ENCODE assay signal across 1 cellular context in genomic region chr17:55264640-55265298, GRCh38.
TF ChIP-seq lines count a peak whose summit lies in the region.

HLF (plus strand) TSS chr17:55264960; CDS start chr17:55265485, 525 bp downstream.

TF ChIP-seq in HepG2, 621 proteins besides CTCF, POLR2A, EP300 and RAD21 (continued from another document and continues in another):
- peak; percentile 83; the same call in 1 of the 2 replicates for TF ChIP-seq ZBTB43 (CRISPR knock-in tag; conservative IDR thresholded peaks at IDR 0.05)
- TF ChIP-seq PRMT3 (CRISPR knock-in tag; IDR thresholded peaks at IDR 0.05; ENCODE audit: borderline replicate concordance, low read depth) = peak; percentile 60; the same call in 1 of the 2 replicates
- no peak for TF ChIP-seq ZNF143 (CRISPR knock-in tag; IDR thresholded peaks at IDR 0.05)
- no peak; the same call in 1 of the 2 replicates for TF ChIP-seq ZFP91 (CRISPR knock-in tag; IDR thresholded peaks at IDR 0.05; ENCODE audit: borderline replicate concordance)
- TF ChIP-seq JUND (CRISPR knock-in tag; IDR thresholded peaks at IDR 0.05) = 0 out of 2 replicates have a peak, but pooled peaks have one; percentile 37
- TF ChIP-seq PAF1 (CRISPR knock-in tag; IDR thresholded peaks at IDR 0.05) = no peak
- no peak for TF ChIP-seq ZNF556 (CRISPR knock-in tag; IDR thresholded peaks at IDR 0.05; ENCODE audit: borderline replicate concordance)
- TF ChIP-seq ZNF569 (CRISPR knock-in tag; IDR thresholded peaks at IDR 0.05; ENCODE audit: borderline replicate concordance) = no peak
- TF ChIP-seq WIZ (CRISPR knock-in tag; IDR thresholded peaks at IDR 0.05) = no peak
- no peak for TF ChIP-seq ZBTB7B (CRISPR knock-in tag; IDR thresholded peaks at IDR 0.05)
- no peak for TF ChIP-seq MIXL1 (CRISPR knock-in tag; IDR thresholded peaks at IDR 0.05)
- no peak for TF ChIP-seq KDM2A (CRISPR knock-in tag; IDR thresholded peaks at IDR 0.05; ENCODE audit: borderline replicate concordance, low read depth)
- TF ChIP-seq SNAI1 (CRISPR knock-in tag; IDR thresholded peaks at IDR 0.05; ENCODE audit: borderline replicate concordance) = no peak
- no peak for TF ChIP-seq FOXK2 (IDR thresholded peaks at IDR 0.05)
- peak; percentile 26; the same call in 1 of the 2 replicates for TF ChIP-seq IRF2 (CRISPR knock-in tag; IDR thresholded peaks at IDR 0.05)
- TF ChIP-seq ZNF20 (CRISPR knock-in tag; IDR thresholded peaks at IDR 0.05) = no peak
- no peak for TF ChIP-seq GRHL1 (CRISPR knock-in tag; conservative IDR thresholded peaks at IDR 0.05)
- peak; percentile 90 for TF ChIP-seq MAZ (IDR thresholded peaks at IDR 0.05; ENCODE audit: borderline replicate concordance, low read depth, low read length)
- peak; percentile 95 for TF ChIP-seq MAZ (CRISPR knock-in tag; IDR thresholded peaks at IDR 0.05; ENCODE audit: low read depth)
- TF ChIP-seq STAT6 (CRISPR knock-in tag; IDR thresholded peaks at IDR 0.05; ENCODE audit: borderline replicate concordance) = no peak
- no peak for TF ChIP-seq ZNF782 (CRISPR knock-in tag; IDR thresholded peaks at IDR 0.05; ENCODE audit: borderline replicate concordance)
- no peak for TF ChIP-seq SOX13 (IDR thresholded peaks at IDR 0.05)
- no peak for TF ChIP-seq SOX13 (CRISPR knock-in tag; conservative IDR thresholded peaks at IDR 0.05 in 1 of 2, IDR thresholded peaks at IDR 0.05 in 1 of 2)
- TF ChIP-seq KLF9 (CRISPR knock-in tag; IDR thresholded peaks at IDR 0.05; ENCODE audit: low read depth) = no peak
- TF ChIP-seq NR2F1 (CRISPR knock-in tag; IDR thresholded peaks at IDR 0.05) = no peak
- TF ChIP-seq TBX2 (CRISPR knock-in tag; IDR thresholded peaks at IDR 0.05; ENCODE audit: borderline replicate concordance) = 0 out of 2 replicates have a peak, but pooled peaks have one; percentile 23
- peak; percentile 69 for TF ChIP-seq ZBTB2 (CRISPR knock-in tag; IDR thresholded peaks at IDR 0.05; ENCODE audit: low read depth)
- no peak for TF ChIP-seq TBX3 (IDR thresholded peaks at IDR 0.05; ENCODE audit: borderline replicate concordance)
- TF ChIP-seq ZNF614 (CRISPR knock-in tag; IDR thresholded peaks at IDR 0.05; ENCODE audit: borderline replicate concordance) = peak; percentile 24; the same call in 1 of the 2 replicates
- TF ChIP-seq ZKSCAN5 (CRISPR knock-in tag; IDR thresholded peaks at IDR 0.05) = no peak
- no peak for TF ChIP-seq PAX8 (CRISPR knock-in tag; IDR thresholded peaks at IDR 0.05; ENCODE audit: borderline replicate concordance)
- no peak for TF ChIP-seq ZNF180 (CRISPR knock-in tag; IDR thresholded peaks at IDR 0.05; ENCODE audit: borderline replicate concordance, low read depth)
- TF ChIP-seq ZFAT (CRISPR knock-in tag; conservative IDR thresholded peaks at IDR 0.05) = no peak
- peak; percentile 14; the same call in 1 of the 2 replicates for TF ChIP-seq TFE3 (CRISPR knock-in tag; IDR thresholded peaks at IDR 0.05)
- TF ChIP-seq HMGXB3 (CRISPR knock-in tag; IDR thresholded peaks at IDR 0.05; ENCODE audit: borderline replicate concordance) = no peak
- no peak for TF ChIP-seq TRIM24 (CRISPR knock-in tag; IDR thresholded peaks at IDR 0.05)
- TF ChIP-seq ATF3 (CRISPR knock-in tag; IDR thresholded peaks at IDR 0.05) = no peak
- TF ChIP-seq ZNF329 (CRISPR knock-in tag; IDR thresholded peaks at IDR 0.05; ENCODE audit: low read depth) = peak; percentile 84; the same call in 1 of the 2 replicates
- 0 out of 2 replicates have a peak, but pooled peaks have one; percentile 69 for TF ChIP-seq RNF219 (CRISPR knock-in tag; IDR thresholded peaks at IDR 0.05)
- TF ChIP-seq GMEB2 (CRISPR knock-in tag; IDR thresholded peaks at IDR 0.05; ENCODE audit: low read depth) = no peak
